1 cellular context compared by ENCODE assay signal in the genomic region with DNA sequence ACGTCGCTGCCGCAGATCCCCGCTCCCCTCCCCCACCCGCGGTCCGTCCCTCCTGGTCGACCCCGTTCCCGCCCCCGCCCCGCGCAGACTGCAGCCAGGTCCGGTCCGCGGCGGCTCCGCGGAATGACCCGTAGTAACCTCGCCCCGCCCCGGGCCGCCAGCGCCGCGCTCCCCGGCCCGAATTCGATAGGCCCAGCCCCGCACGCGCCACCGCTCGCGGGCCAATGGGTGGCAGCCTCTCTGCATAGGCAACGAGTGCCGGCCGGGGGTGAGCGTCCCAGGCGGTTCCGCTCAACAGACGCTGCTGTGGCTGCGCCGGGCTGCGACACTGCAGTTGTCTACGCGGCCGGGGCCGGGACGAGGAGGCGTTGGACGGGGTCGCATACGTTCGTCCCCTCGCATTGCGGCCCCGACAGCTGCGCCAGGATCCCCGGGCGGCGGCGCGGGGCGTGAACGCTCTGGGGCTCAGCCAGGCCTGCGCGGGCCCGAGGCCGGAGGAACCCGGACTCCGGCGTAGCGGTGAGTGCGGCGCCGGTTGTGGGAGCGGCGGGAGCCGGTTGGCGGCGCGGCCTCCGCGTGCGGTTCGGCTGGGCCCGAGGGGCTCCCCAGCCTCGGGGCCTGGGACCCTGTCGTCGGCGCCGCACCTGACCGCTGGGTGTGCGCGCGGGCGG.
TF ChIP-seq lines count a peak whose summit lies in the region.

A gene (plus strand): TSS at position 297 of the 671 bp plus-strand sequence. CDS start 47,737 bp downstream, outside the sequence.

TF ChIP-seq in HepG2, 621 proteins besides CTCF, POLR2A, EP300 and RAD21 (continued from another document and continues in another):
- TF ChIP-seq, protein P1, sequence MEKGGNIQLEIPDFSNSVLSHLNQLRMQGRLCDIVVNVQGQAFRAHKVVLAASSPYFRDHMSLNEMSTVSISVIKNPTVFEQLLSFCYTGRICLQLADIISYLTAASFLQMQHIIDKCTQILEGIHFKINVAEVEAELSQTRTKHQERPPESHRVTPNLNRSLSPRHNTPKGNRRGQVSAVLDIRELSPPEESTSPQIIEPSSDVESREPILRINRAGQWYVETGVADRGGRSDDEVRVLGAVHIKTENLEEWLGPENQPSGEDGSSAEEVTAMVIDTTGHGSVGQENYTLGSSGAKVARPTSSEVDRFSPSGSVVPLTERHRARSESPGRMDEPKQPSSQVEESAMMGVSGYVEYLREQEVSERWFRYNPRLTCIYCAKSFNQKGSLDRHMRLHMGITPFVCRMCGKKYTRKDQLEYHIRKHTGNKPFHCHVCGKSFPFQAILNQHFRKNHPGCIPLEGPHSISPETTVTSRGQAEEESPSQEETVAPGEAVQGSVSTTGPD (CRISPR knock-in tag; IDR thresholded peaks at IDR 0.05): no peak
- TF ChIP-seq, protein P2, sequence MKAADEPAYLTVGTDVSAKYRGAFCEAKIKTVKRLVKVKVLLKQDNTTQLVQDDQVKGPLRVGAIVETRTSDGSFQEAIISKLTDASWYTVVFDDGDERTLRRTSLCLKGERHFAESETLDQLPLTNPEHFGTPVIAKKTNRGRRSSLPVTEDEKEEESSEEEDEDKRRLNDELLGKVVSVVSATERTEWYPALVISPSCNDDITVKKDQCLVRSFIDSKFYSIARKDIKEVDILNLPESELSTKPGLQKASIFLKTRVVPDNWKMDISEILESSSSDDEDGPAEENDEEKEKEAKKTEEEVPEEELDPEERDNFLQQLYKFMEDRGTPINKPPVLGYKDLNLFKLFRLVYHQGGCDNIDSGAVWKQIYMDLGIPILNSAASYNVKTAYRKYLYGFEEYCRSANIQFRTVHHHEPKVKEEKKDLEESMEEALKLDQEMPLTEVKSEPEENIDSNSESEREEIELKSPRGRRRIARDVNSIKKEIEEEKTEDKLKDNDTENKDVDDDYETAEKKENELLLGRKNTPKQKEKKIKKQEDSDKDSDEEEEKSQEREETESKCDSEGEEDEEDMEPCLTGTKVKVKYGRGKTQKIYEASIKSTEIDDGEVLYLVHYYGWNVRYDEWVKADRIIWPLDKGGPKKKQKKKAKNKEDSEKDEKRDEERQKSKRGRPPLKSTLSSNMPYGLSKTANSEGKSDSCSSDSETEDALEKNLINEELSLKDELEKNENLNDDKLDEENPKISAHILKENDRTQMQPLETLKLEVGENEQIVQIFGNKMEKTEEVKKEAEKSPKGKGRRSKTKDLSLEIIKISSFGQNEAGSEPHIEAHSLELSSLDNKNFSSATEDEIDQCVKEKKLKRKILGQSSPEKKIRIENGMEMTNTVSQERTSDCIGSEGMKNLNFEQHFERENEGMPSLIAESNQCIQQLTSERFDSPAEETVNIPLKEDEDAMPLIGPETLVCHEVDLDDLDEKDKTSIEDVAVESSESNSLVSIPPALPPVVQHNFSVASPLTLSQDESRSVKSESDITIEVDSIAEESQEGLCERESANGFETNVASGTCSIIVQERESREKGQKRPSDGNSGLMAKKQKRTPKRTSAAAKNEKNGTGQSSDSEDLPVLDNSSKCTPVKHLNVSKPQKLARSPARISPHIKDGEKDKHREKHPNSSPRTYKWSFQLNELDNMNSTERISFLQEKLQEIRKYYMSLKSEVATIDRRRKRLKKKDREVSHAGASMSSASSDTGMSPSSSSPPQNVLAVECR (CRISPR knock-in tag; IDR thresholded peaks at IDR 0.05; ENCODE audit: borderline replicate concordance): peak; percentile 98; the same call in 1 of the 2 replicates
- TF ChIP-seq, protein P3, sequence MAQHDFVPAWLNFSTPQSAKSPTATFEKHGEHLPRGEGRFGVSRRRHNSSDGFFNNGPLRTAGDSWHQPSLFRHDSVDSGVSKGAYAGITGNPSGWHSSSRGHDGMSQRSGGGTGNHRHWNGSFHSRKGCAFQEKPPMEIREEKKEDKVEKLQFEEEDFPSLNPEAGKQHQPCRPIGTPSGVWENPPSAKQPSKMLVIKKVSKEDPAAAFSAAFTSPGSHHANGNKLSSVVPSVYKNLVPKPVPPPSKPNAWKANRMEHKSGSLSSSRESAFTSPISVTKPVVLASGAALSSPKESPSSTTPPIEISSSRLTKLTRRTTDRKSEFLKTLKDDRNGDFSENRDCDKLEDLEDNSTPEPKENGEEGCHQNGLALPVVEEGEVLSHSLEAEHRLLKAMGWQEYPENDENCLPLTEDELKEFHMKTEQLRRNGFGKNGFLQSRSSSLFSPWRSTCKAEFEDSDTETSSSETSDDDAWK (CRISPR knock-in tag; IDR thresholded peaks at IDR 0.05): no peak
- TF ChIP-seq, protein P4, sequence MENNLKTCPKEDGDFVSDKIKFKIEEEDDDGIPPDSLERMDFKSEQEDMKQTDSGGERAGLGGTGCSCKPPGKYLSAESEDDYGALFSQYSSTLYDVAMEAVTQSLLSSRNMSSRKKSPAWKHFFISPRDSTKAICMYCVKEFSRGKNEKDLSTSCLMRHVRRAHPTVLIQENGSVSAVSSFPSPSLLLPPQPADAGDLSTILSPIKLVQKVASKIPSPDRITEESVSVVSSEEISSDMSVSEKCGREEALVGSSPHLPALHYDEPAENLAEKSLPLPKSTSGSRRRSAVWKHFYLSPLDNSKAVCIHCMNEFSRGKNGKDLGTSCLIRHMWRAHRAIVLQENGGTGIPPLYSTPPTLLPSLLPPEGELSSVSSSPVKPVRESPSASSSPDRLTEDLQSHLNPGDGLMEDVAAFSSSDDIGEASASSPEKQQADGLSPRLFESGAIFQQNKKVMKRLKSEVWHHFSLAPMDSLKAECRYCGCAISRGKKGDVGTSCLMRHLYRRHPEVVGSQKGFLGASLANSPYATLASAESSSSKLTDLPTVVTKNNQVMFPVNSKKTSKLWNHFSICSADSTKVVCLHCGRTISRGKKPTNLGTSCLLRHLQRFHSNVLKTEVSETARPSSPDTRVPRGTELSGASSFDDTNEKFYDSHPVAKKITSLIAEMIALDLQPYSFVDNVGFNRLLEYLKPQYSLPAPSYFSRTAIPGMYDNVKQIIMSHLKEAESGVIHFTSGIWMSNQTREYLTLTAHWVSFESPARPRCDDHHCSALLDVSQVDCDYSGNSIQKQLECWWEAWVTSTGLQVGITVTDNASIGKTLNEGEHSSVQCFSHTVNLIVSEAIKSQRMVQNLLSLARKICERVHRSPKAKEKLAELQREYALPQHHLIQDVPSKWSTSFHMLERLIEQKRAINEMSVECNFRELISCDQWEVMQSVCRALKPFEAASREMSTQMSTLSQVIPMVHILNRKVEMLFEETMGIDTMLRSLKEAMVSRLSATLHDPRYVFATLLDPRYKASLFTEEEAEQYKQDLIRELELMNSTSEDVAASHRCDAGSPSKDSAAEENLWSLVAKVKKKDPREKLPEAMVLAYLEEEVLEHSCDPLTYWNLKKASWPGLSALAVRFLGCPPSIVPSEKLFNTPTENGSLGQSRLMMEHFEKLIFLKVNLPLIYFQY (CRISPR knock-in tag; IDR thresholded peaks at IDR 0.05; ENCODE audit: borderline replicate concordance): peak; percentile 93
- TF ChIP-seq RBM22 (optimal IDR thresholded peaks at IDR 0.05; ENCODE audit: low read length) (no peak), ZNF232 (CRISPR knock-in tag; IDR thresholded peaks at IDR 0.05; ENCODE audit: borderline replicate concordance) (peak; percentile 92; the same call in 1 of the 2 replicates), RBAK (CRISPR knock-in tag; IDR thresholded peaks at IDR 0.05) (no peak), CREB1 (IDR thresholded peaks at IDR 0.05) (peak; percentile 69; the same call in 1 of the 2 replicates), CREB1 (CRISPR knock-in tag; IDR thresholded peaks at IDR 0.05) (no peak), CENPT (CRISPR knock-in tag; IDR thresholded peaks at IDR 0.05; ENCODE audit: low read depth) (peak; percentile 97), ZNF547 (CRISPR knock-in tag; IDR thresholded peaks at IDR 0.05) (peak; percentile 95), KDM5A (IDR thresholded peaks at IDR 0.05; ENCODE audit: borderline replicate concordance, low read length) (no peak; the same call in none of the 2 replicates), SUZ12 (IDR thresholded peaks at IDR 0.05; ENCODE audit: low read depth, low read length) (no peak), ZNF484 (CRISPR knock-in tag; IDR thresholded peaks at IDR 0.05; ENCODE audit: borderline replicate concordance, low read depth) (peak; percentile 71; the same call in 1 of the 2 replicates), ZNF790 (CRISPR knock-in tag; IDR thresholded peaks at IDR 0.05; ENCODE audit: borderline replicate concordance) (peak; percentile 93; the same call in 1 of the 2 replicates), FOXO1 (CRISPR knock-in tag; IDR thresholded peaks at IDR 0.05) (peak; percentile 80), ZSCAN31 (CRISPR knock-in tag; IDR thresholded peaks at IDR 0.05; ENCODE audit: low read depth) (peak; percentile 85; the same call in 1 of the 2 replicates), KDM3A (CRISPR knock-in tag; IDR thresholded peaks at IDR 0.05; ENCODE audit: low read depth) (0 out of 2 replicates have a peak, but pooled peaks have one; percentile 83), SRSF1 (optimal IDR thresholded peaks at IDR 0.05; ENCODE audit: low read depth, low read length) (no peak), ZNF282 (IDR thresholded peaks at IDR 0.05; ENCODE audit: partially characterized antibody) (no peak), NR2C2 (CRISPR knock-in tag; IDR thresholded peaks at IDR 0.05; ENCODE audit: borderline replicate concordance) (peak; percentile 73; the same call in 1 of the 2 replicates), KDM1A (CRISPR knock-in tag; IDR thresholded peaks at IDR 0.05) (no peak), KLF13 (CRISPR knock-in tag; IDR thresholded peaks at IDR 0.05) (peak; percentile 75; the same call in 1 of the 2 replicates), MBNL3 (CRISPR knock-in tag; conservative IDR thresholded peaks at IDR 0.05) (no peak), ZNF550 (CRISPR knock-in tag; IDR thresholded peaks at IDR 0.05; ENCODE audit: borderline replicate concordance) (peak; percentile 92; the same call in 1 of the 2 replicates), SNAI1 (CRISPR knock-in tag; IDR thresholded peaks at IDR 0.05; ENCODE audit: borderline replicate concordance) (0 out of 2 replicates have a peak, but pooled peaks have one; percentile 44)
- TF ChIP-seq, protein P5, sequence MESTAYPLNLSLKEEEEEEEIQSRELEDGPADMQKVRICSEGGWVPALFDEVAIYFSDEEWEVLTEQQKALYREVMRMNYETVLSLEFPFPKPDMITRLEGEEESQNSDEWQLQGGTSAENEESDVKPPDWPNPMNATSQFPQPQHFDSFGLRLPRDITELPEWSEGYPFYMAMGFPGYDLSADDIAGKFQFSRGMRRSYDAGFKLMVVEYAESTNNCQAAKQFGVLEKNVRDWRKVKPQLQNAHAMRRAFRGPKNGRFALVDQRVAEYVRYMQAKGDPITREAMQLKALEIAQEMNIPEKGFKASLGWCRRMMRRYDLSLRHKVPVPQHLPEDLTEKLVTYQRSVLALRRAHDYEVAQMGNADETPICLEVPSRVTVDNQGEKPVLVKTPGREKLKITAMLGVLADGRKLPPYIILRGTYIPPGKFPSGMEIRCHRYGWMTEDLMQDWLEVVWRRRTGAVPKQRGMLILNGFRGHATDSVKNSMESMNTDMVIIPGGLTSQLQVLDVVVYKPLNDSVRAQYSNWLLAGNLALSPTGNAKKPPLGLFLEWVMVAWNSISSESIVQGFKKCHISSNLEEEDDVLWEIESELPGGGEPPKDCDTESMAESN (CRISPR knock-in tag; conservative IDR thresholded peaks at IDR 0.05): peak; percentile 87
- TF ChIP-seq, protein P6, sequence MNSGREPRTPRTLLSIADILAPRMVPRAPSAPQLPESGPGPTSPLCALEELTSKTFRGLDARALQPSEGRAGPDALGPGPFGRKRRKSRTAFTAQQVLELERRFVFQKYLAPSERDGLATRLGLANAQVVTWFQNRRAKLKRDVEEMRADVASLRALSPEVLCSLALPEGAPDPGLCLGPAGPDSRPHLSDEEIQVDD (CRISPR knock-in tag; IDR thresholded peaks at IDR 0.05; ENCODE audit: borderline replicate concordance): no peak; the same call in 1 of the 2 replicates
- TF ChIP-seq, protein P7, sequence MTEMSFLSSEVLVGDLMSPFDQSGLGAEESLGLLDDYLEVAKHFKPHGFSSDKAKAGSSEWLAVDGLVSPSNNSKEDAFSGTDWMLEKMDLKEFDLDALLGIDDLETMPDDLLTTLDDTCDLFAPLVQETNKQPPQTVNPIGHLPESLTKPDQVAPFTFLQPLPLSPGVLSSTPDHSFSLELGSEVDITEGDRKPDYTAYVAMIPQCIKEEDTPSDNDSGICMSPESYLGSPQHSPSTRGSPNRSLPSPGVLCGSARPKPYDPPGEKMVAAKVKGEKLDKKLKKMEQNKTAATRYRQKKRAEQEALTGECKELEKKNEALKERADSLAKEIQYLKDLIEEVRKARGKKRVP (CRISPR knock-in tag; IDR thresholded peaks at IDR 0.05): peak in 1 of 2 experiments; percentile 90; a peak in 2 of 4 replicates
- TF ChIP-seq, protein P8, sequence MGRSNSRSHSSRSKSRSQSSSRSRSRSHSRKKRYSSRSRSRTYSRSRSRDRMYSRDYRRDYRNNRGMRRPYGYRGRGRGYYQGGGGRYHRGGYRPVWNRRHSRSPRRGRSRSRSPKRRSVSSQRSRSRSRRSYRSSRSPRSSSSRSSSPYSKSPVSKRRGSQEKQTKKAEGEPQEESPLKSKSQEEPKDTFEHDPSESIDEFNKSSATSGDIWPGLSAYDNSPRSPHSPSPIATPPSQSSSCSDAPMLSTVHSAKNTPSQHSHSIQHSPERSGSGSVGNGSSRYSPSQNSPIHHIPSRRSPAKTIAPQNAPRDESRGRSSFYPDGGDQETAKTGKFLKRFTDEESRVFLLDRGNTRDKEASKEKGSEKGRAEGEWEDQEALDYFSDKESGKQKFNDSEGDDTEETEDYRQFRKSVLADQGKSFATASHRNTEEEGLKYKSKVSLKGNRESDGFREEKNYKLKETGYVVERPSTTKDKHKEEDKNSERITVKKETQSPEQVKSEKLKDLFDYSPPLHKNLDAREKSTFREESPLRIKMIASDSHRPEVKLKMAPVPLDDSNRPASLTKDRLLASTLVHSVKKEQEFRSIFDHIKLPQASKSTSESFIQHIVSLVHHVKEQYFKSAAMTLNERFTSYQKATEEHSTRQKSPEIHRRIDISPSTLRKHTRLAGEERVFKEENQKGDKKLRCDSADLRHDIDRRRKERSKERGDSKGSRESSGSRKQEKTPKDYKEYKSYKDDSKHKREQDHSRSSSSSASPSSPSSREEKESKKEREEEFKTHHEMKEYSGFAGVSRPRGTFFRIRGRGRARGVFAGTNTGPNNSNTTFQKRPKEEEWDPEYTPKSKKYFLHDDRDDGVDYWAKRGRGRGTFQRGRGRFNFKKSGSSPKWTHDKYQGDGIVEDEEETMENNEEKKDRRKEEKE (IDR thresholded peaks at IDR 0.05): no peak
- TF ChIP-seq, protein P9, sequence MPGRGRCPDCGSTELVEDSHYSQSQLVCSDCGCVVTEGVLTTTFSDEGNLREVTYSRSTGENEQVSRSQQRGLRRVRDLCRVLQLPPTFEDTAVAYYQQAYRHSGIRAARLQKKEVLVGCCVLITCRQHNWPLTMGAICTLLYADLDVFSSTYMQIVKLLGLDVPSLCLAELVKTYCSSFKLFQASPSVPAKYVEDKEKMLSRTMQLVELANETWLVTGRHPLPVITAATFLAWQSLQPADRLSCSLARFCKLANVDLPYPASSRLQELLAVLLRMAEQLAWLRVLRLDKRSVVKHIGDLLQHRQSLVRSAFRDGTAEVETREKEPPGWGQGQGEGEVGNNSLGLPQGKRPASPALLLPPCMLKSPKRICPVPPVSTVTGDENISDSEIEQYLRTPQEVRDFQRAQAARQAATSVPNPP (CRISPR knock-in tag; IDR thresholded peaks at IDR 0.05): peak; percentile 95
- TF ChIP-seq, protein P10, sequence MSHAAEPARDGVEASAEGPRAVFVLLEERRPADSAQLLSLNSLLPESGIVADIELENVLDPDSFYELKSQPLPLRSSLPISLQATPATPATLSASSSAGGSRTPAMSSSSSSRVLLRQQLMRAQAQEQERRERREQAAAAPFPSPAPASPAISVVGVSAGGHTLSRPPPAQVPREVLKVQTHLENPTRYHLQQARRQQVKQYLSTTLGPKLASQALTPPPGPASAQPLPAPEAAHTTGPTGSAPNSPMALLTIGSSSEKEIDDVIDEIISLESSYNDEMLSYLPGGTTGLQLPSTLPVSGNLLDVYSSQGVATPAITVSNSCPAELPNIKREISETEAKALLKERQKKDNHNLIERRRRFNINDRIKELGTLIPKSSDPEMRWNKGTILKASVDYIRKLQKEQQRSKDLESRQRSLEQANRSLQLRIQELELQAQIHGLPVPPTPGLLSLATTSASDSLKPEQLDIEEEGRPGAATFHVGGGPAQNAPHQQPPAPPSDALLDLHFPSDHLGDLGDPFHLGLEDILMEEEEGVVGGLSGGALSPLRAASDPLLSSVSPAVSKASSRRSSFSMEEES (CRISPR knock-in tag; IDR thresholded peaks at IDR 0.05): peak; percentile 57; the same call in 1 of the 2 replicates
